8 cellular contexts compared by ENCODE assay signal in genomic region chr13:79974935-79975650, GRCh38.
DNase-seq lines count a peak whose midpoint lies in the region; ATAC-seq, FAIRE-seq and TF ChIP-seq lines count a peak whose summit lies in the region.
"Not testable (repeated sequence)": the region's sequence is repeated elsewhere in the genome, so short reads cannot be mapped to it uniquely, and the experiment has no call there.

No MANE protein-coding gene starts in this region.

- peaks cover 15% of the 10 kb centered on the region for H3K4me1 ChIP-seq in SJSA1 (replicated peaks)
- H3K4me1 ChIP-seq in small intestine (ENCODE audit: control insufficient read depth in 2 of 2, insufficient read depth in 1 of 2, low read depth in 1 of 2, low read length in 1 of 2): not testable (repeated sequence)

- intact Hi-C loops in left colon (cut with DNase I, micrococcal nuclease): not testable (repeated sequence)

- 66 to 78% (median 76%) methylated on average over 7 of the region's 7 CpGs for WGBS in small intestine, 3 donors

- ATAC-seq in left colon: peak; percentile 92

- H3K4me3 ChIP-seq in SJSA1; epithelial cell of esophagus (ENCODE audit: low read length); small intestine (ENCODE audit: low read depth in 1 of 2, low read length in 2 of 2): not testable (repeated sequence)

- H3K27me3 ChIP-seq in SJSA1 (replicated peaks); small intestine (ENCODE audit: control insufficient read depth in 2 of 2, insufficient read depth in 2 of 2, low read length in 2 of 2): not testable (repeated sequence)

- peaks cover 31% of the 10 kb centered on the region for H3K9me3 ChIP-seq in SJSA1 (replicated peaks)
- not testable (repeated sequence) for H3K9me3 ChIP-seq in small intestine (ENCODE audit: control insufficient read depth, low read depth)

- TF ChIP-seq CTCF in epithelial cell of esophagus (IDR thresholded peaks at IDR 0.05; ENCODE audit: insufficient read depth, low read depth, low read length, missing control alignments): not testable (repeated sequence)

- DNase-seq in COR-L47 (lab: John Stamatoyannopoulos, UW): peak; percentile 22
- DNase-seq in H4 (ENCODE audit: low spot score): peak; percentile 28
- peak; percentile 48 for DNase-seq in NCI-H146 (lab: John Stamatoyannopoulos, UW)
- DNase-seq in NCI-H526 treated with DMSO at 0.1 percent for 48 hours (lab: John Stamatoyannopoulos, UW): peak; percentile 33
- DNase-seq in SJSA1 (ENCODE audit: low read depth in 1 of 2, low spot score in 2 of 2): peak; percentile 82 to 92
- DNase-seq in epithelial cell of esophagus (ENCODE audit: low read depth): peak; percentile 47
- DNase-seq in left colon: peak; percentile 70 to 82
- DNase-seq in small intestine: peak; percentile 34

- H3K36me3 ChIP-seq in SJSA1; small intestine (ENCODE audit: control insufficient read depth in 2 of 2, insufficient read depth in 2 of 2, low read length in 2 of 2): not testable (repeated sequence)

- peak overlapping the region; percentile 49 for H3K27ac ChIP-seq in SJSA1
- H3K27ac ChIP-seq in small intestine (ENCODE audit: low read depth in 1 of 2, low read length in 1 of 2): not testable (repeated sequence)

- not testable (repeated sequence) for FAIRE-seq in small intestine (lab: Jason Lieb, UNC)

Comparison
In these comparisons a context has a peak if more than half of its experiments do, and no peak if none do; other contexts are left out.
1. DNase-seq: peak in every context shown above with its lines; median percentile 87 in SJSA1; 76 in left colon; 48 in NCI-H146; 47 in epithelial cell of esophagus; 34 in small intestine; 33 in NCI-H526 treated with DMSO at 0.1 percent for 48 hours; 28 in H4; 22 in COR-L47.